1 cellular context compared by ENCODE assay signal in the genomic region with DNA sequence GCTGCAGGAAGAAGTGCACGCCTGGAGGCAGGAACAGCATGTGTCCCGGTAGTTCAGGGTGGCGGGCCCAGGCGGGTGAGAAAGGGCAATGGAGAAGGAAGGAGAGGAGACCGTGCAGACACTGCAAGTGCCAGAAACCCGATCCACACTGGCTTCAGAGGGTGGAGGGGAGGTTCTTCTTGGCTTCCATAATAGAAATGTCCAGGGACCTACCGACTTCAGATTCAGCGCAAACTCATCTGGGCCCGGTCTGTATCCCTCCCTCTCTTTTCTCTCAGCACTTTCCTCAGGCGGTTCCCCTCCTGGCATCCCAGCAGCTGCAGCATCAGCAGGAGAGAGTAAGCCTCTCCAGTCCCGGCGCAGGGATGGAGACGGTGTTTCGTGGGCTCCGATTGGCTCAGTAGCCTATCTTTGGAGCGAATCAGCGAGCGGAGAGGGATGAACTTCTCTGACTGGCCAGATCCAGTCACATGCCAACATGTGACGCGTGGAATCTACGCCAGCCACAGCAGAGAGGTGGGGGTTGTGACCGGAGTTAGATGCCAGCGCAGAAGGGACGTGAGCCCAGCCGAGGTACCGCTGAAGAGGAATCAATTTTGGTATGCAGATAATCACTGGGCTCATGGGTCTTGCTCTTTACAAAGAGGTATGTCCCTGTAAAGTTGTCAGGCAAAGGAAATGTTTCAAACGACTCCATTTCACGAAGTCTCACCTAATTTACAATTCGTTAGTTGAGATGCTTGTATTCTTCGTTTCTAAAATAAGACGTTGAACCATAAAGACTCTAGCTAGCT.
TF ChIP-seq lines count a peak whose summit lies in the region.

No MANE protein-coding gene starts in this region.

TF ChIP-seq in HepG2, 621 proteins besides CTCF, POLR2A, EP300 and RAD21 (continued from another document and continues in another):
- TF ChIP-seq KMT2A (CRISPR knock-in tag; IDR thresholded peaks at IDR 0.05) (0 out of 2 replicates have a peak, but pooled peaks have one; percentile 37), HMG20B (CRISPR knock-in tag; conservative IDR thresholded peaks at IDR 0.05) (no peak), ZNF367 (CRISPR knock-in tag; IDR thresholded peaks at IDR 0.05; ENCODE audit: borderline replicate concordance) (no peak), ZNF788 (CRISPR knock-in tag; IDR thresholded peaks at IDR 0.05; ENCODE audit: borderline replicate concordance) (peak; percentile 68; the same call in 1 of the 2 replicates), NBN (conservative IDR thresholded peaks at IDR 0.05) (no peak), NKX3-1 (CRISPR knock-in tag; IDR thresholded peaks at IDR 0.05) (no peak), KAT8 (CRISPR knock-in tag; IDR thresholded peaks at IDR 0.05) (peak; percentile 89), ESRRA (CRISPR knock-in tag; IDR thresholded peaks at IDR 0.05; ENCODE audit: low read depth) (no peak), RBM22 (optimal IDR thresholded peaks at IDR 0.05; ENCODE audit: low read length) (no peak), GLI4 (CRISPR knock-in tag; IDR thresholded peaks at IDR 0.05; ENCODE audit: borderline replicate concordance) (no peak), ZNF430 (CRISPR knock-in tag; IDR thresholded peaks at IDR 0.05) (no peak), ZNF326 (CRISPR knock-in tag; IDR thresholded peaks at IDR 0.05; ENCODE audit: borderline replicate concordance) (no peak), DPF2 (CRISPR knock-in tag; IDR thresholded peaks at IDR 0.05; ENCODE audit: borderline replicate concordance, low read depth) (no peak), RNF2 (conservative IDR thresholded peaks at IDR 0.05; ENCODE audit: low read depth) (0 out of 2 replicates have a peak, but pooled peaks have one; percentile 37), CBX2 (IDR thresholded peaks at IDR 0.05; ENCODE audit: low read depth, low read length) (no peak), CBX2 (CRISPR knock-in tag; IDR thresholded peaks at IDR 0.05; ENCODE audit: low read depth) (no peak), ATF7 (IDR thresholded peaks at IDR 0.05) (no peak), ATF7 (CRISPR knock-in tag; IDR thresholded peaks at IDR 0.05) (no peak), GTF2F1 (IDR thresholded peaks at IDR 0.05; ENCODE audit: low read length) (no peak), HOXA3 (CRISPR knock-in tag; IDR thresholded peaks at IDR 0.05) (peak; percentile 43; the same call in 1 of the 2 replicates), PPARG (CRISPR knock-in tag; conservative IDR thresholded peaks at IDR 0.05) (no peak)
- TF ChIP-seq, protein P1, sequence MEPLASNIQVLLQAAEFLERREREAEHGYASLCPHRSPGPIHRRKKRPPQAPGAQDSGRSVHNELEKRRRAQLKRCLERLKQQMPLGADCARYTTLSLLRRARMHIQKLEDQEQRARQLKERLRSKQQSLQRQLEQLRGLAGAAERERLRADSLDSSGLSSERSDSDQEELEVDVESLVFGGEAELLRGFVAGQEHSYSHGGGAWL (CRISPR knock-in tag; IDR thresholded peaks at IDR 0.05), result no peak; the same call in 1 of the 2 replicates
- TF ChIP-seq, protein P2, sequence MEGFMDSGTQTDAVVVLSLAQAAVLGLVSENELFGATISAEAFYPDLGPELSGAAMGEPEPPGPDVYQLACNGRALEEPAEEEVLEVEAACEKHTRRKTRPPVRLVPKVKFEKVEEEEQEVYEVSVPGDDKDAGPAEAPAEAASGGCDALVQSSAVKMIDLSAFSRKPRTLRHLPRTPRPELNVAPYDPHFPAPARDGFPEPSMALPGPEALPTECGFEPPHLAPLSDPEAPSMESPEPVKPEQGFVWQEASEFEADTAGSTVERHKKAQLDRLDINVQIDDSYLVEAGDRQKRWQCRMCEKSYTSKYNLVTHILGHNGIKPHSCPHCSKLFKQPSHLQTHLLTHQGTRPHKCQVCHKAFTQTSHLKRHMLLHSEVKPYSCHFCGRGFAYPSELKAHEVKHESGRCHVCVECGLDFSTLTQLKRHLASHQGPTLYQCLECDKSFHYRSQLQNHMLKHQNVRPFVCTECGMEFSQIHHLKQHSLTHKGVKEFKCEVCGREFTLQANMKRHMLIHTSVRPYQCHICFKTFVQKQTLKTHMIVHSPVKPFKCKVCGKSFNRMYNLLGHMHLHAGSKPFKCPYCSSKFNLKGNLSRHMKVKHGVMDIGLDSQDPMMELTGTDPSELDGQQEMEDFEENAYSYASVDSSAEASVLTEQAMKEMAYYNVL (CRISPR knock-in tag; IDR thresholded peaks at IDR 0.05; ENCODE audit: borderline replicate concordance), result no peak
- TF ChIP-seq, protein P3, sequence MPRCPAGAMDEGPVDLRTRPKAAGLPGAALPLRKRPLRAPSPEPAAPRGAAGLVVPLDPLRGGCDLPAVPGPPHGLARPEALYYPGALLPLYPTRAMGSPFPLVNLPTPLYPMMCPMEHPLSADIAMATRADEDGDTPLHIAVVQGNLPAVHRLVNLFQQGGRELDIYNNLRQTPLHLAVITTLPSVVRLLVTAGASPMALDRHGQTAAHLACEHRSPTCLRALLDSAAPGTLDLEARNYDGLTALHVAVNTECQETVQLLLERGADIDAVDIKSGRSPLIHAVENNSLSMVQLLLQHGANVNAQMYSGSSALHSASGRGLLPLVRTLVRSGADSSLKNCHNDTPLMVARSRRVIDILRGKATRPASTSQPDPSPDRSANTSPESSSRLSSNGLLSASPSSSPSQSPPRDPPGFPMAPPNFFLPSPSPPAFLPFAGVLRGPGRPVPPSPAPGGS (CRISPR knock-in tag; IDR thresholded peaks at IDR 0.05), result peak; percentile 67; the same call in 1 of the 2 replicates
- TF ChIP-seq, protein P4, sequence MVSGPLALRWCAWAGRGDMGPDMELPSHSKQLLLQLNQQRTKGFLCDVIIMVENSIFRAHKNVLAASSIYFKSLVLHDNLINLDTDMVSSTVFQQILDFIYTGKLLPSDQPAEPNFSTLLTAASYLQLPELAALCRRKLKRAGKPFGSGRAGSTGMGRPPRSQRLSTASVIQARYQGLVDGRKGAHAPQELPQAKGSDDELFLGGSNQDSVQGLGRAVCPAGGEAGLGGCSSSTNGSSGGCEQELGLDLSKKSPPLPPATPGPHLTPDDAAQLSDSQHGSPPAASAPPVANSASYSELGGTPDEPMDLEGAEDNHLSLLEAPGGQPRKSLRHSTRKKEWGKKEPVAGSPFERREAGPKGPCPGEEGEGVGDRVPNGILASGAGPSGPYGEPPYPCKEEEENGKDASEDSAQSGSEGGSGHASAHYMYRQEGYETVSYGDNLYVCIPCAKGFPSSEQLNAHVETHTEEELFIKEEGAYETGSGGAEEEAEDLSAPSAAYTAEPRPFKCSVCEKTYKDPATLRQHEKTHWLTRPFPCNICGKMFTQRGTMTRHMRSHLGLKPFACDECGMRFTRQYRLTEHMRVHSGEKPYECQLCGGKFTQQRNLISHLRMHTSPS (CRISPR knock-in tag; IDR thresholded peaks at IDR 0.05; ENCODE audit: low read depth), result 0 out of 2 replicates have a peak, but pooled peaks have one; percentile 22
- TF ChIP-seq, protein P5, sequence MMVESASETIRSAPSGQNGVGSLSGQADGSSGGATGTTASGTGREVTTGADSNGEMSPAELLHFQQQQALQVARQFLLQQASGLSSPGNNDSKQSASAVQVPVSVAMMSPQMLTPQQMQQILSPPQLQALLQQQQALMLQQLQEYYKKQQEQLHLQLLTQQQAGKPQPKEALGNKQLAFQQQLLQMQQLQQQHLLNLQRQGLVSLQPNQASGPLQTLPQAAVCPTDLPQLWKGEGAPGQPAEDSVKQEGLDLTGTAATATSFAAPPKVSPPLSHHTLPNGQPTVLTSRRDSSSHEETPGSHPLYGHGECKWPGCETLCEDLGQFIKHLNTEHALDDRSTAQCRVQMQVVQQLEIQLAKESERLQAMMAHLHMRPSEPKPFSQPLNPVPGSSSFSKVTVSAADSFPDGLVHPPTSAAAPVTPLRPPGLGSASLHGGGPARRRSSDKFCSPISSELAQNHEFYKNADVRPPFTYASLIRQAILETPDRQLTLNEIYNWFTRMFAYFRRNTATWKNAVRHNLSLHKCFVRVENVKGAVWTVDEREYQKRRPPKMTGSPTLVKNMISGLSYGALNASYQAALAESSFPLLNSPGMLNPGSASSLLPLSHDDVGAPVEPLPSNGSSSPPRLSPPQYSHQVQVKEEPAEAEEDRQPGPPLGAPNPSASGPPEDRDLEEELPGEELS (CRISPR knock-in tag; IDR thresholded peaks at IDR 0.05), result 0 out of 2 replicates have a peak, but pooled peaks have one; percentile 24
- TF ChIP-seq, protein P6, sequence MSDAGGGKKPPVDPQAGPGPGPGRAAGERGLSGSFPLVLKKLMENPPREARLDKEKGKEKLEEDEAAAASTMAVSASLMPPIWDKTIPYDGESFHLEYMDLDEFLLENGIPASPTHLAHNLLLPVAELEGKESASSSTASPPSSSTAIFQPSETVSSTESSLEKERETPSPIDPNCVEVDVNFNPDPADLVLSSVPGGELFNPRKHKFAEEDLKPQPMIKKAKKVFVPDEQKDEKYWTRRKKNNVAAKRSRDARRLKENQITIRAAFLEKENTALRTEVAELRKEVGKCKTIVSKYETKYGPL (CRISPR knock-in tag; IDR thresholded peaks at IDR 0.05), result 0 out of 2 replicates have a peak, but pooled peaks have one; percentile 26
- TF ChIP-seq, protein P7, sequence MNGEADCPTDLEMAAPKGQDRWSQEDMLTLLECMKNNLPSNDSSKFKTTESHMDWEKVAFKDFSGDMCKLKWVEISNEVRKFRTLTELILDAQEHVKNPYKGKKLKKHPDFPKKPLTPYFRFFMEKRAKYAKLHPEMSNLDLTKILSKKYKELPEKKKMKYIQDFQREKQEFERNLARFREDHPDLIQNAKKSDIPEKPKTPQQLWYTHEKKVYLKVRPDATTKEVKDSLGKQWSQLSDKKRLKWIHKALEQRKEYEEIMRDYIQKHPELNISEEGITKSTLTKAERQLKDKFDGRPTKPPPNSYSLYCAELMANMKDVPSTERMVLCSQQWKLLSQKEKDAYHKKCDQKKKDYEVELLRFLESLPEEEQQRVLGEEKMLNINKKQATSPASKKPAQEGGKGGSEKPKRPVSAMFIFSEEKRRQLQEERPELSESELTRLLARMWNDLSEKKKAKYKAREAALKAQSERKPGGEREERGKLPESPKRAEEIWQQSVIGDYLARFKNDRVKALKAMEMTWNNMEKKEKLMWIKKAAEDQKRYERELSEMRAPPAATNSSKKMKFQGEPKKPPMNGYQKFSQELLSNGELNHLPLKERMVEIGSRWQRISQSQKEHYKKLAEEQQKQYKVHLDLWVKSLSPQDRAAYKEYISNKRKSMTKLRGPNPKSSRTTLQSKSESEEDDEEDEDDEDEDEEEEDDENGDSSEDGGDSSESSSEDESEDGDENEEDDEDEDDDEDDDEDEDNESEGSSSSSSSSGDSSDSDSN (CRISPR knock-in tag; IDR thresholded peaks at IDR 0.05), result no peak
- TF ChIP-seq, protein P8, sequence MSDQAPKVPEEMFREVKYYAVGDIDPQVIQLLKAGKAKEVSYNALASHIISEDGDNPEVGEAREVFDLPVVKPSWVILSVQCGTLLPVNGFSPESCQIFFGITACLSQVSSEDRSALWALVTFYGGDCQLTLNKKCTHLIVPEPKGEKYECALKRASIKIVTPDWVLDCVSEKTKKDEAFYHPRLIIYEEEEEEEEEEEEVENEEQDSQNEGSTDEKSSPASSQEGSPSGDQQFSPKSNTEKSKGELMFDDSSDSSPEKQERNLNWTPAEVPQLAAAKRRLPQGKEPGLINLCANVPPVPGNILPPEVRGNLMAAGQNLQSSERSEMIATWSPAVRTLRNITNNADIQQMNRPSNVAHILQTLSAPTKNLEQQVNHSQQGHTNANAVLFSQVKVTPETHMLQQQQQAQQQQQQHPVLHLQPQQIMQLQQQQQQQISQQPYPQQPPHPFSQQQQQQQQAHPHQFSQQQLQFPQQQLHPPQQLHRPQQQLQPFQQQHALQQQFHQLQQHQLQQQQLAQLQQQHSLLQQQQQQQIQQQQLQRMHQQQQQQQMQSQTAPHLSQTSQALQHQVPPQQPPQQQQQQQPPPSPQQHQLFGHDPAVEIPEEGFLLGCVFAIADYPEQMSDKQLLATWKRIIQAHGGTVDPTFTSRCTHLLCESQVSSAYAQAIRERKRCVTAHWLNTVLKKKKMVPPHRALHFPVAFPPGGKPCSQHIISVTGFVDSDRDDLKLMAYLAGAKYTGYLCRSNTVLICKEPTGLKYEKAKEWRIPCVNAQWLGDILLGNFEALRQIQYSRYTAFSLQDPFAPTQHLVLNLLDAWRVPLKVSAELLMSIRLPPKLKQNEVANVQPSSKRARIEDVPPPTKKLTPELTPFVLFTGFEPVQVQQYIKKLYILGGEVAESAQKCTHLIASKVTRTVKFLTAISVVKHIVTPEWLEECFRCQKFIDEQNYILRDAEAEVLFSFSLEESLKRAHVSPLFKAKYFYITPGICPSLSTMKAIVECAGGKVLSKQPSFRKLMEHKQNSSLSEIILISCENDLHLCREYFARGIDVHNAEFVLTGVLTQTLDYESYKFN (CRISPR knock-in tag; conservative IDR thresholded peaks at IDR 0.05), result no peak; the same call in 1 of the 2 replicates
- TF ChIP-seq, protein P9, sequence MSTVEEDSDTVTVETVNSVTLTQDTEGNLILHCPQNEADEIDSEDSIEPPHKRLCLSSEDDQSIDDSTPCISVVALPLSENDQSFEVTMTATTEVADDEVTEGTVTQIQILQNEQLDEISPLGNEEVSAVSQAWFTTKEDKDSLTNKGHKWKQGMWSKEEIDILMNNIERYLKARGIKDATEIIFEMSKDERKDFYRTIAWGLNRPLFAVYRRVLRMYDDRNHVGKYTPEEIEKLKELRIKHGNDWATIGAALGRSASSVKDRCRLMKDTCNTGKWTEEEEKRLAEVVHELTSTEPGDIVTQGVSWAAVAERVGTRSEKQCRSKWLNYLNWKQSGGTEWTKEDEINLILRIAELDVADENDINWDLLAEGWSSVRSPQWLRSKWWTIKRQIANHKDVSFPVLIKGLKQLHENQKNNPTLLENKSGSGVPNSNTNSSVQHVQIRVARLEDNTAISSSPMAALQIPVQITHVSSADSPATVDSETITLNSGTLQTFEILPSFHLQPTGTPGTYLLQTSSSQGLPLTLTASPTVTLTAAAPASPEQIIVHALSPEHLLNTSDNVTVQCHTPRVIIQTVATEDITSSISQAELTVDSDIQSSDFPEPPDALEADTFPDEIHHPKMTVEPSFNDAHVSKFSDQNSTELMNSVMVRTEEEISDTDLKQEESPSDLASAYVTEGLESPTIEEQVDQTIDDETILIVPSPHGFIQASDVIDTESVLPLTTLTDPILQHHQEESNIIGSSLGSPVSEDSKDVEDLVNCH (CRISPR knock-in tag; IDR thresholded peaks at IDR 0.05), result no peak
- TF ChIP-seq, protein P10, sequence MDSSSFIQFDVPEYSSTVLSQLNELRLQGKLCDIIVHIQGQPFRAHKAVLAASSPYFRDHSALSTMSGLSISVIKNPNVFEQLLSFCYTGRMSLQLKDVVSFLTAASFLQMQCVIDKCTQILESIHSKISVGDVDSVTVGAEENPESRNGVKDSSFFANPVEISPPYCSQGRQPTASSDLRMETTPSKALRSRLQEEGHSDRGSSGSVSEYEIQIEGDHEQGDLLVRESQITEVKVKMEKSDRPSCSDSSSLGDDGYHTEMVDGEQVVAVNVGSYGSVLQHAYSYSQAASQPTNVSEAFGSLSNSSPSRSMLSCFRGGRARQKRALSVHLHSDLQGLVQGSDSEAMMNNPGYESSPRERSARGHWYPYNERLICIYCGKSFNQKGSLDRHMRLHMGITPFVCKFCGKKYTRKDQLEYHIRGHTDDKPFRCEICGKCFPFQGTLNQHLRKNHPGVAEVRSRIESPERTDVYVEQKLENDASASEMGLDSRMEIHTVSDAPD (CRISPR knock-in tag; IDR thresholded peaks at IDR 0.05), result no peak
- TF ChIP-seq, protein P11, sequence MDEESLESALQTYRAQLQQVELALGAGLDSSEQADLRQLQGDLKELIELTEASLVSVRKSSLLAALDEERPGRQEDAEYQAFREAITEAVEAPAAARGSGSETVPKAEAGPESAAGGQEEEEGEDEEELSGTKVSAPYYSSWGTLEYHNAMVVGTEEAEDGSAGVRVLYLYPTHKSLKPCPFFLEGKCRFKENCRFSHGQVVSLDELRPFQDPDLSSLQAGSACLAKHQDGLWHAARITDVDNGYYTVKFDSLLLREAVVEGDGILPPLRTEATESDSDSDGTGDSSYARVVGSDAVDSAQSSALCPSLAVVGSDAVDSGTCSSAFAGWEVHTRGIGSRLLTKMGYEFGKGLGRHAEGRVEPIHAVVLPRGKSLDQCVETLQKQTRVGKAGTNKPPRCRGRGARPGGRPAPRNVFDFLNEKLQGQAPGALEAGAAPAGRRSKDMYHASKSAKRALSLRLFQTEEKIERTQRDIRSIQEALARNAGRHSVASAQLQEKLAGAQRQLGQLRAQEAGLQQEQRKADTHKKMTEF (CRISPR knock-in tag; IDR thresholded peaks at IDR 0.05), result peak; percentile 62
